ENCODE assay signal across 8 cellular contexts in the genomic region with DNA sequence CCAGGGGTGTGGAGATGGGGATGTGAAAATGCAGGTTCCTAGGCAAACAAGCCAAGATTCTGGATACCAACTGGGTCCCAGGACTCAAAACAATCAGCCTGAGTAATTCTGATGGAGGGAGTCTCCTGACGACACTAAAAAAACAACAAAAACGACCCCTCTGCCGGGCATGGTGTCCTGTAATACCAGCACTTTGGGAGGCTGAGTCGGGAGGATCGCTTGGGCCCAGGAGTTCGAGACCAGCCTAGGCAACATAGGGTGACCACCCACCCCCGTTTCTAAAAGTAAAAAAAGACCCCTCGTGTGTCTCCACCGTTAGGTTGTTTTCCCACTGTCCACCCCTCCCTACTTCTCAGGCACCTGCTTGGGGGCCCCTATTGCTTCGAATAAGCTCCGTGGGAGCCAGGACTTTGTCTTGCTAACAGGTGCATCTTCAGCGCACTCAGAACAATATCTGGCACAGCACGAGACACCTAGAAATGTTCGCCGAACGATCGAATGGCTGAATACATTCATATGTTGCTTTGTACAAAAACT. TPM values are rescaled to one million over a fixed set of nuclear protein-coding genes. Genes with fewer than 3 reads are reported as not detected.
DNase-seq lines count a peak whose midpoint lies in the region; ATAC-seq and TF ChIP-seq lines count a peak whose summit lies in the region.

No MANE protein-coding gene starts in this region.

- TF ChIP-seq CTCF in HFFc6 (IDR thresholded peaks at IDR 0.05) (no peak), spleen (IDR thresholded peaks at IDR 0.05 in 8 of 11, conservative IDR thresholded peaks at IDR 0.05 in 3 of 11) (no peak)

- peaks cover 51% of the 10 kb centered on the region for H3K4me1 Mint-ChIP-seq in HFFc6 (ENCODE audit: low read depth)

- peaks cover 0 to 18% (median 0%) of the 10 kb centered on the region in 6 donors for H3K36me3 ChIP-seq in spleen

- no peaks in the 10 kb centered on the region for H3K27me3 Mint-ChIP-seq in HFFc6 (ENCODE audit: insufficient read depth)

- TF ChIP-seq POLR2A in spleen (IDR thresholded peaks at IDR 0.05) (no peak), GM18505 (IDR thresholded peaks at IDR 0.05; ENCODE audit: borderline replicate concordance, extremely low read depth, insufficient read depth, insufficient read length) (no peak)

- 12% methylated on average over 17 of the region's 17 CpGs for WGBS in right cardiac atrium
- 8 to 12% (median 10%) methylated on average over 17 of the region's 17 CpGs for WGBS in spleen, 5 donors

- H3K27ac ChIP-seq in right cardiac atrium (ENCODE audit: low read length): peak overlapping the region; percentile 98
- peak overlapping the region; percentile 94 to 99 (median 96) for H3K27ac ChIP-seq in spleen

- H3K4me3 Mint-ChIP-seq in HFFc6: peak overlapping the region; percentile 98

- H3K9me3 ChIP-seq in right cardiac atrium (ENCODE audit: control insufficient read depth, low read length) (no peaks in the 10 kb centered on the region), spleen (no peaks in the 10 kb centered on the region)

- H3K4me1 ChIP-seq in right cardiac atrium (ENCODE audit: control insufficient read depth, insufficient read depth, low read length): no peaks in the 10 kb centered on the region
- peaks cover 19 to 86% (median 59%) of the 10 kb centered on the region in 6 donors for H3K4me1 ChIP-seq in spleen

- H3K4me3 ChIP-seq in right cardiac atrium (ENCODE audit: low read length): peak overlapping the region; percentile 97
- H3K4me3 ChIP-seq in spleen: peak overlapping the region; percentile 59 to 75 (median 70)

- no peaks in the 10 kb centered on the region for H3K9me3 Mint-ChIP-seq in HFFc6

- intact Hi-C loops in right cardiac atrium (cut with DNase I): no loop called here
- intact Hi-C loops in spleen (cut with DNase I; ENCODE audit: low total_unique reads): no loop called here

- DNase-seq in HFFc6 (no peak), right cardiac atrium (no peak), spleen (no peak), NCI-H1092 treated with DMSO at 0.1 percent for 48 hours (lab: John Stamatoyannopoulos, UW) (no peak), SKM-1 treated with dmso at 0.1 percent for 144 hours (lab: John Stamatoyannopoulos, UW; ENCODE audit: unreplicated experiment) (no peak), NCI-H345 (lab: John Stamatoyannopoulos, UW) (no peak)
- peak; percentile 4 for DNase-seq in activated CD4-positive, alpha-beta T cell treated with anti-CD3 and anti-CD28 coated beads, Interleukin-2, amount 50 U/mL, for 1 hour

- peaks cover 25% of the 10 kb centered on the region for H3K36me3 Mint-ChIP-seq in HFFc6 (ENCODE audit: low read depth)

- H3K27me3 ChIP-seq in right cardiac atrium (ENCODE audit: control insufficient read depth, insufficient read depth): no peaks in the 10 kb centered on the region
- no peaks in the 10 kb centered on the region for H3K27me3 ChIP-seq in spleen (replicated peaks in 1 of 7)

- H3K27ac Mint-ChIP-seq in HFFc6: peak overlapping the region; percentile 94

- ATAC-seq in right cardiac atrium (no peak), GM18505 (IDR thresholded peaks at IDR 0.05; ENCODE audit: unreplicated experiment) (no peak)

RNA-seq across cellular contexts. Expression of a gene that starts 0.7 kb away (rescaled TPM):
- 10 to 100 TPM in 4 of 6 experiments, 1 to 10 TPM in 2; 8.8 to 11.8 (median 10.4) TPM for total RNA-seq in HFFc6 (2021; fragmentation: NEBNext Ultra II Directional; extraction: Animal tissue kit (Norgen Biotek cat#: 25700))
- total RNA-seq in right cardiac atrium: 10 to 100 TPM; 16.5 to 20.0 (median 19.4) TPM
- polyA plus RNA-seq in right cardiac atrium: 5.7 TPM
- 10 to 100 TPM; 14.7 to 27.9 (median 25.4) TPM for total RNA-seq in spleen
- 10 to 100 TPM in 1 of 3 donors, 1 to 10 TPM in 2; 6.7 to 11.6 (median 8.8) TPM for polyA plus RNA-seq in spleen
